ENCODE assay signal across 13 cellular contexts in the genomic region with DNA sequence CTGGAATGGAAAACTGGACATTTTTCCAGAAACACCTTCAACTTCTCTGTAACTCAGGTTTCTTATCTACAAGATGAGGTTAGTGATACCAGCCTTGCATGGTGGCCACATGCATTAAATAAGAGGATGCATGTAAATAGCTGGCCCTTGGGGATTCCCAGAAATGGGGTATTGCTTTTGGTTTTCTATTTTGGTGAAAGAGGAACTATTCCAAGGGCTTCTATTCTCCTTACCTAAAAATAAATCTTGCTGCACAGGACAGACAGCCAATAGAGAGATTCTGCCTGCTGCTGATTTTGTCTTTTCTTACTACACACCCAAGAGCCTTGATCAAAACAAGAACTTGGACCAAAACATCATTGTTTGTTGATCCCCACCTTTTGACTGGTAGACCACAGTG.
DNase-seq lines count a peak whose midpoint lies in the region; ATAC-seq and TF ChIP-seq lines count a peak whose summit lies in the region.
"Had no signal": no experiment of that assay in that cellular context is flagged by ENCODE, and none has a peak within 500 bp of the region (broad histone marks: within the 10 kb centered on the region; RNA-seq: fewer than 3 reads in every experiment).

No MANE protein-coding gene starts in this region.

- intact Hi-C loops in natural killer cell (cut with micrococcal nuclease), result no loop called here

- TF ChIP-seq CTCF in GM12864 (IDR thresholded peaks at IDR 0.05; ENCODE audit: low read depth, low read length, missing control alignments), result no peak
- TF ChIP-seq CTCF in natural killer cell (IDR thresholded peaks at IDR 0.05), result no peak
- no peak for TF ChIP-seq CTCF in chondrocyte (IDR thresholded peaks at IDR 0.05)

- peak; percentile 16 for DNase-seq in GM12864 (ENCODE audit: low read depth)
- no peak for DNase-seq in islet precursor cell
- DNase-seq in hypothalamus (lab: John Stamatoyannopoulos, UW), result no peak
- DNase-seq in natural killer cell, result no peak
- no peak for DNase-seq in chondrocyte (ENCODE audit: low spot score)
- DNase-seq: KG1; mammary epithelial cell; posterior cingulate gyrus; stimulated activated naive CD8-positive, alpha-beta T cell treated with anti-CD3 and anti-CD28 coated beads, Interleukin-15, Interleukin-2, amounts not matched to agents 100 U/mL and 50 U/mL, for 24 hours had no signal

- H3K4me1 Mint-ChIP-seq in natural killer cell, result no peaks in the 10 kb centered on the region
- H3K4me1 Mint-ChIP-seq in chondrocyte (ENCODE audit: low read depth), result peaks cover 7% of the 10 kb centered on the region

- H3K27ac Mint-ChIP-seq in natural killer cell (no peak overlapping the region), chondrocyte (ENCODE audit: unreplicated experiment) (no peak overlapping the region)

- H3K36me3 Mint-ChIP-seq in natural killer cell (peaks cover 8% of the 10 kb centered on the region), chondrocyte (ENCODE audit: low read depth) (peaks cover 14% of the 10 kb centered on the region)

- ATAC-seq in GM19351 (IDR thresholded peaks at IDR 0.05; ENCODE audit: unreplicated experiment) (peak; percentile 88), HG02798 (IDR thresholded peaks at IDR 0.05; ENCODE audit: poor library complexity, unreplicated experiment) (peak; percentile 69), HG03575 (IDR thresholded peaks at IDR 0.05; ENCODE audit: extremely low read depth, insufficient number of reproducible peaks, low FRiP score, unreplicated experiment) (peak; percentile 56), natural killer cell (no peak)
- ATAC-seq: HCT116; stimulated activated naive CD8-positive, alpha-beta T cell treated with anti-CD3 and anti-CD28 coated beads, Interleukin-15, Interleukin-2, amounts not matched to agents 100 U/mL and 50 U/mL, for 24 hours had no signal

- peaks cover 0 to 10% of the 10 kb centered on the region in 2 donors for H3K27me3 Mint-ChIP-seq in natural killer cell (ENCODE audit: low read depth in 2 of 2)
- no peaks in the 10 kb centered on the region for H3K27me3 Mint-ChIP-seq in chondrocyte (ENCODE audit: low read depth)

- H3K9me3 Mint-ChIP-seq in natural killer cell (peaks cover 5 to 13% of the 10 kb centered on the region in 2 donors), chondrocyte (ENCODE audit: low read depth) (peaks cover 18% of the 10 kb centered on the region)

- H3K4me3 Mint-ChIP-seq in natural killer cell (no peak overlapping the region), chondrocyte (ENCODE audit: unreplicated experiment) (no peak overlapping the region)

- H3K4me3 ChIP-seq in GM12864 (ENCODE audit: low read depth, low read length), result no peak overlapping the region

Comparison
In these comparisons a context has a peak if more than half of its experiments do, and no peak if none do; other contexts are left out.
1. ATAC-seq: peak in GM19351 (single experiment), HG02798 (single experiment) and HG03575 (single experiment); none in natural killer cell (0 of 3).